Comparison of ENCODE assay signal across 8 cellular contexts in the genomic region with DNA sequence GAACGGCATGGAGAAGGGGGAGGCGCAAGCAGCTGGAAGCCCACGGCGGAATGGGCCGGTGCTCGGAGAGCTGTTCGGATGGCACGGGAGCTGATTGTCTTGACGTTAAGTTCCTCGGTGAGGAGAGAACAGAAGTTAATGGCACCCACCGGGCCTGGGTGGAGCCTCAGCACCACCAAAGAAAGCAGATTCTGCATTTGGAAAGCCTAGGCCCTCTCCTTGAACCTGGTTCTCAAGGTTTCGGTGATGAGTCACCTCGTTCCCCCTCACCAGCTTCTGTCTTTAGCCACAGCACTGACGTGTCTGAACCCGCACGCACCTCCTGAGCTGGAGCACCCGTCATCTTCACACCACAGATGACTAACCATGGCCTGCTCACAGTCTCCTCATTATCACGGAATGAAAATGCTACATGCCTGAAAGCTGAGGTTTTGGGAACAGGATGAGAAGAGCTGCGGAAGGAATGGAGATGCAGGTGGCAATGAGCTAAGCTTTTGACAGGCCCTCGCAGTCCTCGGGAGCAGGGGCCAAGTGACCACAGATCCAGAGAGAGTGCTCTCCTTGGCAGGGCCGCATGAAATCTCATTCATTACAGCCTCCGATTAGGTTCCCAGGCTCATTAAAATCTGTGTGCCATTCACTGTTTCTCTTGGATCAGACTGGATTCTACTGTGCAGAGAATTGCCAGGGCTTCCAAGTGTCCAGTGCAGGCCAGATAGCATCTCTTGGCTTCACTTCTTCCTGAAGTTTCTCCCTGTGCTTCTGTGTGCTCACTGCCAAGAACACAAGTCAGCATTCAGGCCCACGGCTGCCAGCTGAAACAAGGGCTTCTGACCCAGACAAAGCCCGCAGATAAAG.
DNase-seq lines count a peak whose midpoint lies in the region; ATAC-seq, FAIRE-seq and TF ChIP-seq lines count a peak whose summit lies in the region.

No MANE protein-coding gene starts in this region.

- peak overlapping the region; percentile 6 for H2AFZ ChIP-seq in neuronal stem cell (ENCODE audit: low read length)

- WGBS in neuronal stem cell (ENCODE audit: extremely low coverage in 2 of 2, insufficient read length in 2 of 2, insufficient replicate concordance in 1 of 2), 2 donors, result no CpG with 5 or more reads among the region's 25 CpGs

- H3K27ac ChIP-seq in neuronal stem cell (replicated peaks; ENCODE audit: low read length), result no peak overlapping the region

- DNase-seq in AG10803 (ENCODE audit: low read depth) (peak; percentile 100), RPMI8226 (peak; percentile 93), dedifferentiated amniotic fluid mesenchymal stem cell (ENCODE audit: extremely low spot score) (peak; percentile 60), neuronal stem cell (ENCODE audit: low spot score) (no peak), UCSD-AML1 (lab: John Stamatoyannopoulos, UW; ENCODE audit: unreplicated experiment) (no peak), GM19239 (ENCODE audit: insufficient read length, low spot score) (no peak), NCI-H526 (lab: John Stamatoyannopoulos, UW) (no peak)

- no peak overlapping the region for H2BK12ac ChIP-seq in neuronal stem cell (ENCODE audit: low read length)

- H4K91ac ChIP-seq in neuronal stem cell (ENCODE audit: low read depth, low read length, poor library complexity), result no peak overlapping the region

- H3K36me3 ChIP-seq in neuronal stem cell (replicated peaks in 1 of 2; ENCODE audit: control insufficient read depth in 2 of 2, insufficient read depth in 2 of 2, low read length in 2 of 2), result no peaks in the 10 kb centered on the region

- ATAC-seq in GM21717 (IDR thresholded peaks at IDR 0.05; ENCODE audit: unreplicated experiment), result peak; percentile 97

- H3K9ac ChIP-seq in neuronal stem cell (ENCODE audit: low read depth, low read length, poor library complexity), result no peak overlapping the region

- no peak for FAIRE-seq in GM19239 (lab: Jason Lieb, UNC)

- no peaks in the 10 kb centered on the region for H3K79me1 ChIP-seq in neuronal stem cell (ENCODE audit: low read depth, low read length)

- no peak for TF ChIP-seq CTCF in AG10803 (conservative IDR thresholded peaks at IDR 0.05; ENCODE audit: low read length)

- no peak overlapping the region for H3K4me2 ChIP-seq in neuronal stem cell (ENCODE audit: insufficient read depth, low read length, poor library complexity, severe bottlenecking)

- H2BK120ac ChIP-seq in neuronal stem cell (ENCODE audit: low read depth, low read length), result no peak overlapping the region

- no peak overlapping the region for H3K18ac ChIP-seq in neuronal stem cell (ENCODE audit: low read length)

- no peak overlapping the region for H3K4ac ChIP-seq in neuronal stem cell (ENCODE audit: low read length)

- H2AK5ac ChIP-seq in neuronal stem cell (ENCODE audit: low read depth, low read length), result no peak overlapping the region

- peaks cover 0 to 17% (median 0%) of the 10 kb centered on the region in 3 experiments for H3K27me3 ChIP-seq in neuronal stem cell (ENCODE audit: control insufficient read depth in 3 of 3, insufficient read depth in 3 of 3, low read depth in 1 of 3, low read length in 3 of 3)

- no peaks in the 10 kb centered on the region for H3K9me3 ChIP-seq in neuronal stem cell (replicated peaks in 1 of 2; ENCODE audit: control insufficient read depth in 2 of 2, insufficient read depth in 1 of 2, low read depth in 1 of 2, low read length in 2 of 2)

- no peak overlapping the region for H2BK15ac ChIP-seq in neuronal stem cell (ENCODE audit: low read length)

- H3K4me3 ChIP-seq in AG10803 (ENCODE audit: low read length) (no peak overlapping the region), neuronal stem cell (ENCODE audit: low read length in 2 of 2) (peak overlapping the region in 1 of 2 donors; percentile 38)

- H3K14ac ChIP-seq in neuronal stem cell (ENCODE audit: low read length), result no peak overlapping the region

- no peak overlapping the region for H3K23ac ChIP-seq in neuronal stem cell (ENCODE audit: low read depth, low read length, poor library complexity)

- H2BK5ac ChIP-seq in neuronal stem cell (ENCODE audit: low read length), result no peak overlapping the region

- peaks cover 0 to 2% of the 10 kb centered on the region in 2 donors for H3K4me1 ChIP-seq in neuronal stem cell (ENCODE audit: control insufficient read depth in 2 of 2, insufficient read depth in 1 of 2, low read depth in 1 of 2, low read length in 2 of 2)

- no peak overlapping the region for H4K8ac ChIP-seq in neuronal stem cell (ENCODE audit: low read depth, low read length)

Comparison
In these comparisons a context has a peak if more than half of its experiments do, and no peak if none do; other contexts are left out.
1. DNase-seq: peak in AG10803 (single experiment), RPMI8226 (single experiment) and dedifferentiated amniotic fluid mesenchymal stem cell (single experiment); none in neuronal stem cell (single experiment), UCSD-AML1 (single experiment), GM19239 (single experiment) and NCI-H526 (0 of 2).